ENCODE assay signal across 8 cellular contexts in the genomic region with DNA sequence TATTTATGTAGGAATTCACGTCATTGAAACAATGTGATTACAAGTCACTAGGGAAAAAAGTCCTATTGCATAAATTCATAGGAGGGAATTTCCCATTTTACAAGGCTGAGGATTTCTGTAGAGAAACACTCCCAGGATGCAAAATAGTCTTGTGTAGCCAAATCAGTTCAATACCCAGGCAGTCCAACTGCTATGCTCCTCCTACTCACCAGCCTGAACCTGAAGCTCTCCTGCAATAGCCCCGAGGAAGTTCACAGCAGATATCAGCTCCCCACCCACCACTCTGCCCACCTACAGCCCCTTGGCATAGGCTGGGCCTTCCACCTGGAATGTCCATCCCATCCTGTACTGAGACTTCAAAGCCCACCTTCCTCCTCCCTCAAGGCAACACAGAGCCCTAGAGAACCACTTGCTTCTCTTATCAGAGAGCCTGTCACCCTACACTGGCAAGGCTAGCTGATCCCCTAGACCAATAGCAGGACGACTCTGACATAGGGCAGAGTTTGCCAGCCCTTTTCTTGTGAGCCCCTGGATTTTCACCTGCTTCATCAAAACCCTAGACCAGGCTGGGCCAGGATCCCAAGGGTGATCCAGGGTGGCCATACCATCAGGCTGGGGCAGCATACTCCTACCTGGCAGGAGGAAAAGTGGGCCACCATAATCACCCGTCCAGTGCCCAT. TPM values are rescaled to one million over a fixed set of nuclear protein-coding genes. Genes with fewer than 3 reads are reported as not detected.
DNase-seq lines count a peak whose midpoint lies in the region; ATAC-seq and TF ChIP-seq lines count a peak whose summit lies in the region.

No MANE protein-coding gene starts in this region.

- H3K4me1 ChIP-seq in HUES64 (ENCODE audit: insufficient read depth, low read length) (peaks cover 9% of the 10 kb centered on the region; the same call in 1 of the 2 replicates), tibial artery (peaks cover 0 to 39% (median 31%) of the 10 kb centered on the region in 4 donors)
- H3K4me1 ChIP-seq in effector memory CD4-positive, alpha-beta T cell (ENCODE audit: control insufficient read depth, insufficient read depth, low read length, poor library complexity, severe bottlenecking) = peaks cover 19% of the 10 kb centered on the region

- ATAC-seq in left lobe of liver = peak; percentile 45

- H3K9me3 ChIP-seq in HUES64 (ENCODE audit: insufficient read depth, low read depth, low read length) (peaks cover 22% of the 10 kb centered on the region), tibial artery (no peaks in the 10 kb centered on the region)
- no peaks in the 10 kb centered on the region for H3K9me3 ChIP-seq in effector memory CD4-positive, alpha-beta T cell (ENCODE audit: control insufficient read depth, low read length)

- H3K36me3 ChIP-seq in HUES64 (ENCODE audit: insufficient read depth, low read length) = peaks cover 44% of the 10 kb centered on the region
- H3K36me3 ChIP-seq in tibial artery = peaks cover under 1 to 20% (median 12%) of the 10 kb centered on the region in 3 donors
- peaks cover 3% of the 10 kb centered on the region for H3K36me3 ChIP-seq in effector memory CD4-positive, alpha-beta T cell (ENCODE audit: control insufficient read depth, insufficient read depth, low read length)

- H3K4me3 ChIP-seq in HUES64 (ENCODE audit: low read length) (peak overlapping the region; percentile 79), astrocyte of the cerebellum (ENCODE audit: low read depth, low read length) (peak overlapping the region; percentile 62), tibial artery (peak overlapping the region; percentile 99 to 100)
- no peak overlapping the region for H3K4me3 ChIP-seq in effector memory CD4-positive, alpha-beta T cell (ENCODE audit: insufficient read depth, low read depth, low read length, poor library complexity, severe bottlenecking)

- in situ Hi-C loops in astrocyte of the cerebellum (cut with HindIII; ENCODE audit: low sequenced_read_pairs) = no loop called here

- 81% methylated on average over 4 of the region's 4 CpGs for WGBS in HUES64

- intact Hi-C loops in tibial artery (cut with DNase I; ENCODE audit: low total_unique reads) = loop anchor here (5.0 to 10.0 kb wide), 2 partner anchors 98 to 255 kb away; partner anchors contain the start of genes C21orf58 and PCNT

- no peaks in the 10 kb centered on the region for H3K27me3 ChIP-seq in HUES64 (ENCODE audit: insufficient read depth, low read length)
- no peaks in the 10 kb centered on the region for H3K27me3 ChIP-seq in tibial artery
- H3K27me3 ChIP-seq in effector memory CD4-positive, alpha-beta T cell (replicated peaks; ENCODE audit: control insufficient read depth, insufficient read depth, low read length, poor library complexity, severe bottlenecking) = no peaks in the 10 kb centered on the region

- no peak overlapping the region for H3K9ac ChIP-seq in HUES64 (ENCODE audit: low read depth, low read length)

- TF ChIP-seq CTCF in astrocyte of the cerebellum (IDR thresholded peaks at IDR 0.05; ENCODE audit: low read depth, low read length, missing control alignments) (no peak), tibial artery (IDR thresholded peaks at IDR 0.05) (no peak)

- H3K27ac ChIP-seq in HUES64 (ENCODE audit: low read depth, low read length) (no peak overlapping the region), tibial artery (peak overlapping the region; percentile 94 to 96)
- no peak overlapping the region for H3K27ac ChIP-seq in effector memory CD4-positive, alpha-beta T cell (ENCODE audit: insufficient read depth, low read length, poor library complexity, severe bottlenecking)

- DNase-seq in DMS79 treated with DMSO at 0.1 percent for 48 hours (lab: John Stamatoyannopoulos, UW) (peak; percentile 44), astrocyte of the cerebellum (ENCODE audit: low read depth) (no peak), left lobe of liver (ENCODE audit: low spot score) (no peak), tibial artery (no peak), NOMO-1 (lab: John Stamatoyannopoulos, UW; ENCODE audit: unreplicated experiment in 2 of 2) (no peak), cerebellar nuclear complex (lab: John Stamatoyannopoulos, UW) (no peak)
- DNase-seq in effector memory CD4-positive, alpha-beta T cell = no peak

RNA-seq across cellular contexts. Expression of gene LSS, which starts 1.5 kb away (rescaled TPM):
- polyA plus RNA-seq in HUES64 (2013, experiment 1 of 2) = 76.3 TPM
- 76.4 TPM for polyA plus RNA-seq in HUES64 (2013, experiment 2 of 2)
- total RNA-seq in left lobe of liver = 67.9 TPM

RNA-seq across cellular contexts. Expression of gene SPATC1L, which starts 42.8 kb away (rescaled TPM):
- 37.0 TPM for polyA plus RNA-seq in HUES64 (2013, experiment 1 of 2)
- 48.2 TPM for polyA plus RNA-seq in HUES64 (2013, experiment 2 of 2)
- 0.40 TPM for total RNA-seq in left lobe of liver

RNA-seq across cellular contexts. Expression of gene MCM3AP, which starts 58.4 kb away (rescaled TPM):
- 73.6 TPM for polyA plus RNA-seq in HUES64 (2013, experiment 1 of 2)
- 62.8 TPM for polyA plus RNA-seq in HUES64 (2013, experiment 2 of 2)
- total RNA-seq in left lobe of liver = 46.9 TPM

RNA-seq across cellular contexts. Expression of gene YBEY, which starts 59.1 kb away (rescaled TPM):
- 32.6 TPM for polyA plus RNA-seq in HUES64 (2013, experiment 1 of 2)
- 33.0 TPM for polyA plus RNA-seq in HUES64 (2013, experiment 2 of 2)
- 6.0 TPM for total RNA-seq in left lobe of liver

Comparison
In these comparisons a context has a peak if more than half of its experiments do, and no peak if none do; other contexts are left out.
1. H3K27ac ChIP-seq: peak in tibial artery (2 of 2); none in HUES64 (single experiment) and effector memory CD4-positive, alpha-beta T cell (single experiment).